ENCODE assay signal across 9 cellular contexts in genomic region chr17:35763767-35764122, GRCh38. TPM values are rescaled to one million over a fixed set of nuclear protein-coding genes. Genes with fewer than 3 reads are reported as not detected.
A peak's percentile ranks its signal among the peaks of the same experiment; 100 is the strongest.
DNase-seq lines count a peak whose midpoint lies in the region; ATAC-seq and TF ChIP-seq lines count a peak whose summit lies in the region.
"Had no signal": no experiment of that assay in that cellular context is flagged by ENCODE, and none has a peak within 500 bp of the region (broad histone marks: within the 10 kb centered on the region; RNA-seq: fewer than 3 reads in every experiment).

No MANE protein-coding gene starts in this region.

- intact Hi-C loops in CD4-positive, alpha-beta memory T cell (cut with micrococcal nuclease): loop anchor here (1.0 kb wide), 2 partner anchors 41 to 46 kb away; partner anchors contain the start of gene TAF15
- intact Hi-C loops in ovary (cut with DNase I): loop anchor here (2.0 to 10.0 kb wide), 3 partner anchors 41 to 721 kb away; partner anchors contain the start of genes TAF15 (in 1 of the 4) and ZNHIT3 (in 1 of the 4)

- no peak for DNase-seq in CD4-positive, alpha-beta memory T cell
- DNase-seq in NB4 (ENCODE audit: low read depth) (no peak), ovary (no peak), UCSD-AML1 (lab: John Stamatoyannopoulos, UW; ENCODE audit: unreplicated experiment) (no peak), inferior parietal cortex (ENCODE audit: extremely low spot score) (no peak)

- no peaks in the 10 kb centered on the region for H3K9me3 Mint-ChIP-seq in CD4-positive, alpha-beta memory T cell

- peaks cover 1 to 13% (median 6%) of the 10 kb centered on the region in 4 donors for H3K4me1 Mint-ChIP-seq in CD4-positive, alpha-beta memory T cell

- no peaks in the 10 kb centered on the region for H3K36me3 ChIP-seq in CD4-positive, alpha-beta memory T cell (ENCODE audit: insufficient read depth, low read length)
- H3K36me3 ChIP-seq in duodenal mucosa (ENCODE audit: control insufficient read depth in 1 of 2, insufficient read depth in 2 of 2, low read length in 2 of 2): no peaks in the 10 kb centered on the region
- H3K36me3 ChIP-seq in ovary: no peaks in the 10 kb centered on the region
- H3K36me3 ChIP-seq: neutrophil had no signal

- no peak for TF ChIP-seq POLR2A in NB4 (IDR thresholded peaks at IDR 0.05; ENCODE audit: extremely low read depth, insufficient read length)
- no peak for TF ChIP-seq POLR2A in ovary (IDR thresholded peaks at IDR 0.05)

- no peaks in the 10 kb centered on the region for H3K36me3 Mint-ChIP-seq in CD4-positive, alpha-beta memory T cell

- no peaks in the 10 kb centered on the region for H3K27me3 Mint-ChIP-seq in CD4-positive, alpha-beta memory T cell

- POLR2A ChIA-PET in CD4-positive, alpha-beta memory T cell (lab: Charles Lee; ENCODE audit: partially characterized antibody): interaction anchor here (0.8 to 4.4 kb wide), 15 partner anchors 17 to 602 kb away, joined by 3 to 115 read pairs (median 4); partner anchors contain the start of genes MMP28, PEX12 and TAF15

- no peaks in the 10 kb centered on the region for H3K9me3 ChIP-seq in CD4-positive, alpha-beta memory T cell (ENCODE audit: control insufficient read depth in 1 of 2, low read length in 2 of 2)
- H3K9me3 ChIP-seq in duodenal mucosa (ENCODE audit: control insufficient read depth in 1 of 2, low read length in 2 of 2): no peaks in the 10 kb centered on the region
- H3K9me3 ChIP-seq in ovary: no peaks in the 10 kb centered on the region
- H3K9me3 ChIP-seq: neutrophil had no signal

- CTCF ChIA-PET in CD4-positive, alpha-beta memory T cell (lab: Charles Lee; ENCODE audit: partially characterized antibody): interaction anchor here (0.6 to 13.8 kb wide), 62 partner anchors 8 to 834 kb away, joined by 3 to 350 read pairs (median 5); partner anchors contain the start of genes AP2B1, CCT6B, MMP28 and RASL10B

- no peaks in the 10 kb centered on the region for H3K27me3 ChIP-seq in CD4-positive, alpha-beta memory T cell (ENCODE audit: insufficient read depth, low read length)
- no peaks in the 10 kb centered on the region for H3K27me3 ChIP-seq in duodenal mucosa (ENCODE audit: control insufficient read depth in 1 of 2, insufficient read depth in 2 of 2, low read length in 2 of 2)
- H3K27me3 ChIP-seq in ovary: no peaks in the 10 kb centered on the region

- ATAC-seq in GM18870 (IDR thresholded peaks at IDR 0.05; ENCODE audit: unreplicated experiment): no peak
- ATAC-seq in HG03354 (IDR thresholded peaks at IDR 0.05; ENCODE audit: poor library complexity, severe bottlenecking, unreplicated experiment): no peak

- H3K27ac ChIP-seq in CD4-positive, alpha-beta memory T cell (ENCODE audit: low read depth, low read length): peak overlapping the region; percentile 15
- H3K27ac ChIP-seq in duodenal mucosa (ENCODE audit: low read depth, low read length) (no peak overlapping the region), ovary (no peak overlapping the region)
- H3K27ac ChIP-seq: neutrophil had no signal

- peak overlapping the region in 1 of 2 donors; percentile 57 for H3K4me3 ChIP-seq in CD4-positive, alpha-beta memory T cell (ENCODE audit: low read length in 2 of 2)
- H3K4me3 ChIP-seq in NB4 (ENCODE audit: low read depth, low read length) (peak overlapping the region; percentile 13), duodenal mucosa (ENCODE audit: low read depth in 1 of 2, low read length in 2 of 2) (peak overlapping the region; percentile 72), ovary (peak overlapping the region; percentile 38)

- H3K4me3 Mint-ChIP-seq in CD4-positive, alpha-beta memory T cell: peak overlapping the region in 7 of 8 donors; percentile 86 to 96 (median 93)

- peaks cover 6% of the 10 kb centered on the region for H3K4me1 ChIP-seq in CD4-positive, alpha-beta memory T cell (ENCODE audit: insufficient read depth, low read length)
- peaks cover 15 to 18% of the 10 kb centered on the region in 2 donors for H3K4me1 ChIP-seq in duodenal mucosa (ENCODE audit: control insufficient read depth in 1 of 2, insufficient read depth in 2 of 2, low read length in 2 of 2)
- peaks cover 3% of the 10 kb centered on the region for H3K4me1 ChIP-seq in ovary (ENCODE audit: insufficient read depth)

- no peak for TF ChIP-seq CTCF in NB4 (IDR thresholded peaks at IDR 0.05; ENCODE audit: low read depth, low read length)
- TF ChIP-seq CTCF in ovary (IDR thresholded peaks at IDR 0.05): no peak

- TF ChIP-seq EP300 in ovary (IDR thresholded peaks at IDR 0.05): no peak

- peak overlapping the region in 1 of 2 donors; percentile 51 for H3K9ac ChIP-seq in duodenal mucosa (ENCODE audit: low read depth in 1 of 2, low read length in 2 of 2)

- WGBS in ovary, 3 donors: 33 to 35% (median 34%) methylated on average over 17 of the region's 17 CpGs

- H3K27ac Mint-ChIP-seq in CD4-positive, alpha-beta memory T cell: peak overlapping the region in 2 of 7 donors; percentile 48 to 56

RNA-seq across cellular contexts. Expression of gene C17orf50, which starts 3.1 kb away (rescaled TPM):
- total RNA-seq in CD4-positive, alpha-beta memory T cell: not detected
- polyA plus RNA-seq in CD4-positive, alpha-beta memory T cell: not detected
- total RNA-seq in ovary: not detected
- not detected for polyA plus RNA-seq in ovary

RNA-seq across cellular contexts. Expression of gene GAS2L2, which starts 10.7 kb away (rescaled TPM):
- total RNA-seq in CD4-positive, alpha-beta memory T cell: under 1 TPM in 1 of 2 experiments, not detected in 1; 0.26 TPM
- under 1 TPM in 1 of 2 donors, not detected in 1; 0.13 TPM for polyA plus RNA-seq in CD4-positive, alpha-beta memory T cell
- 1 to 10 TPM in 2 of 7 donors, under 1 TPM in 3, not detected in 2; 0.37 to 9.0 (median 0.62) TPM for total RNA-seq in ovary
- polyA plus RNA-seq in ovary: under 1 TPM in 1 of 2 donors, not detected in 1; 0.02 TPM

RNA-seq across cellular contexts. Expression of gene MMP28, which starts 31.7 kb away (rescaled TPM):
- under 1 TPM; 0.64 to 0.96 TPM for total RNA-seq in CD4-positive, alpha-beta memory T cell
- under 1 TPM in 1 of 2 donors, not detected in 1; 0.23 TPM for polyA plus RNA-seq in CD4-positive, alpha-beta memory T cell
- 10 to 100 TPM in 1 of 7 donors, 1 to 10 TPM in 4, under 1 TPM in 2; 0.25 to 33.3 (median 3.3) TPM for total RNA-seq in ovary
- polyA plus RNA-seq in ovary: 1 to 10 TPM; 5.9 to 7.1 TPM

RNA-seq across cellular contexts. Expression of gene RASL10B, which starts 32.3 kb away (rescaled TPM):
- under 1 TPM in 1 of 2 experiments, not detected in 1; 0.15 TPM for total RNA-seq in CD4-positive, alpha-beta memory T cell
- under 1 TPM in 1 of 2 donors, not detected in 1; 0.15 TPM for polyA plus RNA-seq in CD4-positive, alpha-beta memory T cell
- total RNA-seq in ovary: 10 to 100 TPM in 1 of 7 donors, 1 to 10 TPM in 6; 5.1 to 14.8 (median 6.7) TPM
- polyA plus RNA-seq in ovary: 1 to 10 TPM; 2.3 to 4.8 TPM

RNA-seq across cellular contexts. Expression of gene TAF15, which starts 45.5 kb away (rescaled TPM):
- total RNA-seq in CD4-positive, alpha-beta memory T cell: 100 to 1,000 TPM; 232 to 242 TPM
- polyA plus RNA-seq in CD4-positive, alpha-beta memory T cell: 10 to 100 TPM; 11.2 to 29.7 TPM
- 100 to 1,000 TPM in 5 of 7 donors, 10 to 100 TPM in 2; 30.2 to 162 (median 126) TPM for total RNA-seq in ovary
- 100 to 1,000 TPM in 1 of 2 donors, 10 to 100 TPM in 1; 88.9 to 223 TPM for polyA plus RNA-seq in ovary
